Comparison of ENCODE assay signal across 8 cellular contexts in the genomic region with DNA sequence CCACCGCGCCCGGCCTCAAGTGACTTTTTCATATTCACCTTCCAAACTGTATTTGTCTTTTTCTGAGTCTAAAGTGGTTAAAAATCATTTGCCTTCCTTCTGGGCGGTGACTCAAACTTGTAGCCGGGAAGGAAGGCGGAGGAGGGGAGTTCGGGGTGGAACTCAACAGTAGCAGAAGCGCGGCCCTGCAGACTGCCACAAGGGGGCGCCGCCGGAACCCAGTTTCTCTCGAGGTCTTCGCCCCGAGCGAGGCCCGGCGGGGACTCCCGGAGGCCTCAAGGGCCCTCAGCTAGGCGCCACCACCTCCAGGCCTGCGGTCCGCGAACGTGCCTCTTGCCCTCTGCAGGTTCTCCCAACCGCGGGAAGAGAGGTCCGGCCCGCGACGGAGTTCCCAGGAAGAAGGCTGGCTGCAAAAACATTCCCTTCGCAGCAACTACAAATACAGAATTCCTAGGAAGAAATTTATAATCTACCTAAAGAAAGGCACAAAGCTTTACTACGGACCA.
DNase-seq lines count a peak whose midpoint lies in the region; ATAC-seq lines count a peak whose summit lies in the region.

No MANE protein-coding gene starts in this region.

- peak overlapping the region in 1 of 2 donors; percentile 35 for H3K4me3 ChIP-seq in muscle layer of colon (ENCODE audit: low read depth in 1 of 2, low read length in 2 of 2)

- peak overlapping the region; percentile 50 for H3K9ac ChIP-seq in muscle layer of colon (ENCODE audit: low read length)

- peaks cover 0 to 9% of the 10 kb centered on the region in 2 donors for H3K27me3 ChIP-seq in muscle layer of colon (ENCODE audit: control insufficient read depth in 1 of 2, insufficient read depth in 2 of 2, low read length in 2 of 2)

- H3K27ac ChIP-seq in muscle layer of colon (ENCODE audit: low read depth, low read length) = no peak overlapping the region

- H3K9me3 ChIP-seq in muscle layer of colon (ENCODE audit: low read length) = no peaks in the 10 kb centered on the region

- no peaks in the 10 kb centered on the region for H3K36me3 ChIP-seq in muscle layer of colon (ENCODE audit: insufficient read depth, low read length)

- peaks cover 4% of the 10 kb centered on the region for H3K4me1 ChIP-seq in muscle layer of colon (ENCODE audit: insufficient read depth, low read length)

- ATAC-seq in GM18519 (IDR thresholded peaks at IDR 0.05; ENCODE audit: low FRiP score, unreplicated experiment) (peak; percentile 68), HG03066 (IDR thresholded peaks at IDR 0.05; ENCODE audit: low read depth, unreplicated experiment) (peak; percentile 69)

- DNase-seq in AG08396 (ENCODE audit: low spot score) = peak; percentile 91
- peak; percentile 51 to 59 for DNase-seq in NOMO-1 (lab: John Stamatoyannopoulos, UW; ENCODE audit: unreplicated experiment in 2 of 2)
- peak; percentile 56 for DNase-seq in activated CD8-positive, alpha-beta memory T cell treated with anti-CD3 and anti-CD28 coated beads, Interleukin-2, amount 50 U/mL, for 1 hour (ENCODE audit: extremely low read depth)
- DNase-seq in epidermal melanocyte (ENCODE audit: insufficient read length, low spot score) = peak; percentile 76
- DNase-seq in stimulated activated CD8-positive, alpha-beta memory T cell treated with anti-CD3 and anti-CD28 coated beads, Interleukin-4, amount 100 ng/mL, for 48 hours = peak; percentile 98
